In genomic region chr6:71279740-71280139, GRCh38 we compare ENCODE assay signal across 19 cellular contexts.
"Had no signal": no experiment of that assay in that cellular context is flagged by ENCODE, and none has a peak within 500 bp of the region (broad histone marks: within the 10 kb centered on the region; RNA-seq: fewer than 3 reads in every experiment).

No MANE protein-coding gene starts in this region.

- ATAC-seq: gastrocnemius medialis; heart right ventricle; left cardiac atrium; left lung; left ventricle myocardium superior; lower lobe of right lung; naive thymus-derived CD4-positive, alpha-beta T cell had no signal

- H3K36me3 ChIP-seq: esophagus muscularis mucosa, gastrocnemius medialis, heart right ventricle, left lung, lower lobe of right lung had no signal

- H3K4me1 ChIP-seq: left lung, lower lobe of right lung had no signal

- H3K9me3 ChIP-seq: esophagus muscularis mucosa, gastrocnemius medialis, left lung, lower lobe of right lung had no signal

- H3K27me3 ChIP-seq: dorsolateral prefrontal cortex, esophagus muscularis mucosa, gastrocnemius medialis, heart right ventricle, left lung had no signal

- H3K4me3 ChIP-seq: coronary artery, dorsolateral prefrontal cortex, esophagus muscularis mucosa, gastrocnemius medialis, heart right ventricle, left lung, lower lobe of right lung had no signal

- H3K27ac ChIP-seq: coronary artery, dorsolateral prefrontal cortex, esophagus muscularis mucosa, gastrocnemius medialis, heart right ventricle, left lung, lower lobe of right lung had no signal

- DNase-seq: dermis blood vessel endothelial cell; dorsolateral prefrontal cortex; effector CD4-positive, alpha-beta T cell; effector memory CD4-positive, alpha-beta T cell; foreskin melanocyte; gastrocnemius medialis; glutamatergic neuron; head of caudate nucleus; heart right ventricle; hippocampal formation; left cardiac atrium; left lung; left ventricle myocardium superior; lower lobe of right lung; mesendoderm; midbrain; naive thymus-derived CD4-positive, alpha-beta T cell had no signal
